In the genomic region with DNA sequence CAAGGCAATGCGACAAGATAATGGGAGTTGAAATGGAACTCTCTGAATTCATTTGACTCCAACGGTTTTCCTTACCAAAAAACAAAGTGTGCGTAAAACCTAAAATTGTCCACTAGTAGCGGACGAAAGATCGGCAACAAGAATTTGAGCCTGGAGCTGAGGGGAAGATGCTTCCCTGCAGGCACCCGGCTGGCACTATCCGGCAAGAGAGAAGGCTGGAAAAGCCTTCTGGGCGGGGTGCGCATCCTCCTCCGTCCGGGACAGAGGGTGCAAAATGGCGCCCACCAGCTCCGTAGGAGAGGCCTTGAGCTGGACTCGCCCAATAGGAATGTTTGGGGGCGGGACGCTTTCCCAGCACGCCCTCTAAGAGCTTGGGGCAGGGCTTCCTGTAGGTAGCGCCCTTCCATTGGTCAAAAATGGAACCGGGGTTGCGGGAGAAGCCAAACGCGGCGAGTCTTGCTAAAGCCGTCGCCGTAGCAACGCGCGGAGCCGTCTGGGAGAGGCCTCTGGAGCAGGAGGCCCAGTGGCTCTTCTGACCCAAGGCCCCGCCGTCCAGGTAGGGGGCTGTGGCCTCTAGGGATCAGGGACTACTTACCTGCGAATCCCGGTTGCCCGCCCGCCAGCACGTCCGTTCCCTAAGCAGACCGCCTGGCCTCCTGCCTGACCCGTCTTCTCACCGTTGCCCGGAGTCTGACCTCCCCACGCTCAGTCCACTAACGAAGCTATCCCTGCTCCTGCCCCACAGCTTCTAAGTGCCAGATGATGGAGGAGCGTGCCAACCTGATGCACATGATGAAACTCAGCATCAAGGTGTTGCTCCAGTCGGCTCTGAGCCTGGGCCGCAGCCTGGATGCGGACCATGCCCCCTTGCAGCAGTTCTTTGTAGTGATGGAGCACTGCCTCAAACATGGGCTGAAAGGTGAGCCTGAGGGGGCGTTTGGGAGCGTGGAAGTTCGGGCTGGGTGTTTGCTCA, we compare ENCODE assay signal across 8 cellular contexts. TPM values are rescaled to one million over a fixed set of nuclear protein-coding genes. Genes with fewer than 3 reads are reported as not detected.
A peak's percentile ranks its signal among the peaks of the same experiment; 100 is the strongest.
DNase-seq lines count a peak whose midpoint lies in the region; ATAC-seq and TF ChIP-seq lines count a peak whose summit lies in the region.

No MANE protein-coding gene starts in this region.

- H3K36me3 ChIP-seq in HUES48 (ENCODE audit: control insufficient read depth, insufficient read depth, low read length) = peaks cover 41% of the 10 kb centered on the region
- H3K36me3 ChIP-seq in thoracic aorta = peaks cover 19% of the 10 kb centered on the region

- H3K36me3 Mint-ChIP-seq in osteocyte (ENCODE audit: unreplicated experiment) = peaks cover 20% of the 10 kb centered on the region

- H3K4me1 Mint-ChIP-seq in osteocyte (ENCODE audit: unreplicated experiment) = peaks cover 19% of the 10 kb centered on the region

- H3K4me3 ChIP-seq in HUES48 (ENCODE audit: low read depth, low read length) (peak overlapping the region; percentile 72), thoracic aorta (peak overlapping the region; percentile 83)

- H3K27ac ChIP-seq in HUES48 (ENCODE audit: low read depth, low read length) (peak overlapping the region; percentile 97), thoracic aorta (peak overlapping the region; percentile 79 to 85)

- peaks cover 5% of the 10 kb centered on the region; the same call in 1 of the 2 replicates for H3K4me1 ChIP-seq in HUES48 (ENCODE audit: control insufficient read depth, insufficient read depth, low read length)
- peaks cover 4 to 15% of the 10 kb centered on the region in 2 donors for H3K4me1 ChIP-seq in thoracic aorta (ENCODE audit: control insufficient read depth in 1 of 2, low read depth in 2 of 2)

- H3K4me3 Mint-ChIP-seq in osteocyte (ENCODE audit: unreplicated experiment) = peak overlapping the region; percentile 88

- intact Hi-C loops in Right ventricle myocardium inferior (cut with DNase I) = loop anchor here (5.0 kb wide), 1 partner anchor 63 kb away; a partner anchor contains a TSS

- H3K27me3 ChIP-seq in HUES48 (ENCODE audit: control insufficient read depth, insufficient read depth, low read length) (no peaks in the 10 kb centered on the region), thoracic aorta (replicated peaks; ENCODE audit: insufficient read depth) (no peaks in the 10 kb centered on the region)

- DNase-seq in COR-L47 (lab: John Stamatoyannopoulos, UW) = peak; percentile 98
- peak; percentile 95 for DNase-seq in SHP77 treated with DMSO at 0.1 percent for 48 hours (lab: John Stamatoyannopoulos, UW)
- peak; percentile 67 for DNase-seq in activated naive CD8-positive, alpha-beta T cell treated with anti-CD3 and anti-CD28 coated beads, Interleukin-2, amount 50 U/mL, for 16 hours (ENCODE audit: low read depth, low spot score)
- peak; percentile 99 for DNase-seq in Right ventricle myocardium inferior (ENCODE audit: missing footprints)
- peak; percentile 98 for DNase-seq in osteocyte (ENCODE audit: extremely low spot score, unreplicated experiment)
- DNase-seq in thoracic aorta (ENCODE audit: low spot score) = peak; percentile 92

- H3K9me3 Mint-ChIP-seq in osteocyte (ENCODE audit: unreplicated experiment) = no peaks in the 10 kb centered on the region

- H3K9me3 ChIP-seq in HUES48 (ENCODE audit: control insufficient read depth, insufficient read depth, low read length) (no peaks in the 10 kb centered on the region), thoracic aorta (no peaks in the 10 kb centered on the region)

- peak; percentile 99 for ATAC-seq in GM21390 (IDR thresholded peaks at IDR 0.05; ENCODE audit: unreplicated experiment)
- peak; percentile 100 for ATAC-seq in Right ventricle myocardium inferior
- ATAC-seq in thoracic aorta (ENCODE audit: insufficient number of reproducible peaks, low FRiP score, low read depth) = peak; percentile 99

- H3K27me3 Mint-ChIP-seq in osteocyte (ENCODE audit: unreplicated experiment) = no peaks in the 10 kb centered on the region

- H3K27ac Mint-ChIP-seq in osteocyte (ENCODE audit: unreplicated experiment) = peak overlapping the region; percentile 97

- peak overlapping the region; percentile 88 for H3K9ac ChIP-seq in HUES48 (ENCODE audit: low read depth, low read length)

- no peak for TF ChIP-seq CTCF in osteocyte (IDR thresholded peaks at IDR 0.05)
- TF ChIP-seq CTCF in thoracic aorta (IDR thresholded peaks at IDR 0.05) = no peak

RNA-seq across cellular contexts. Expression of a gene that starts 9.2 kb away (rescaled TPM):
- total RNA-seq in Right ventricle myocardium inferior (20.9 TPM), osteocyte (46.5 and 55.4 TPM in 2 replicates), thoracic aorta (10 to 100 TPM; 56.2 to 86.3 TPM)

Comparison
In these comparisons a context has a peak if more than half of its experiments do, and no peak if none do; other contexts are left out.
1. Peak in every context shown above with its lines: DNase-seq, ATAC-seq, H3K4me3 ChIP-seq and H3K27ac ChIP-seq.